ENCODE assay signal across 8 cellular contexts in genomic region chr15:80060490-80061006, GRCh38. TPM values are rescaled to one million over a fixed set of nuclear protein-coding genes. Genes with fewer than 3 reads are reported as not detected.
A peak's percentile ranks its signal among the peaks of the same experiment; 100 is the strongest.
DNase-seq lines count a peak whose midpoint lies in the region; ATAC-seq, FAIRE-seq and TF ChIP-seq lines count a peak whose summit lies in the region.
"Not testable (repeated sequence)": the region's sequence is repeated elsewhere in the genome, so short reads cannot be mapped to it uniquely, and the experiment has no call there.

No MANE protein-coding gene starts in this region.

- peaks cover 43% of the 10 kb centered on the region for H3K4me1 Mint-ChIP-seq in activated T-helper 1 cell treated with anti-CD3 and anti-CD28 coated beads, Interleukin-12 subunit alpha, Interleukin-12 subunit beta, Interleukin-2, Interleukin-4 antibody, amounts not matched to agents 30 ng/mL and 10 ng/mL and 1 ng/mL, durations not matched to agents 14 hours and 24 hours and 36 hours (ENCODE audit: low read depth)
- peaks cover 21 to 33% of the 10 kb centered on the region in 2 donors for H3K4me1 Mint-ChIP-seq in effector memory CD8-positive, alpha-beta T cell (ENCODE audit: low read depth in 2 of 2)

- H3K4me3 ChIP-seq in SJSA1 (peak overlapping the region; percentile 94), pancreas (peak overlapping the region; percentile 79 to 92 (median 80)), thoracic aorta (peak overlapping the region; percentile 92)

- H3K4me3 Mint-ChIP-seq in activated T-helper 1 cell treated with anti-CD3 and anti-CD28 coated beads, Interleukin-12 subunit alpha, Interleukin-12 subunit beta, Interleukin-2, Interleukin-4 antibody, amounts not matched to agents 30 ng/mL and 10 ng/mL and 1 ng/mL, durations not matched to agents 14 hours and 24 hours and 36 hours: peak overlapping the region; percentile 91
- H3K4me3 Mint-ChIP-seq in effector memory CD8-positive, alpha-beta T cell: peak overlapping the region; percentile 85 to 91

- peaks cover 17% of the 10 kb centered on the region for H3K4me1 ChIP-seq in SJSA1 (replicated peaks)
- peaks cover 6 to 15% (median 11%) of the 10 kb centered on the region in 3 donors for H3K4me1 ChIP-seq in pancreas
- H3K4me1 ChIP-seq in thoracic aorta (ENCODE audit: control insufficient read depth in 1 of 2, low read depth in 2 of 2): peaks cover 4 to 24% of the 10 kb centered on the region in 2 donors

- in situ Hi-C loops in KBM-7 (cut with MboI; ENCODE audit: low pct_unique_long_range_greater_than_20kb, low sequenced_read_pairs): not testable (repeated sequence)

- peak; percentile 13 for FAIRE-seq in islet of Langerhans (lab: Jason Lieb, UNC)
- FAIRE-seq in pancreas (lab: Jason Lieb, UNC): not testable (repeated sequence)

- not testable (repeated sequence) for H3K9me3 Mint-ChIP-seq in activated T-helper 1 cell treated with anti-CD3 and anti-CD28 coated beads, Interleukin-12 subunit alpha, Interleukin-12 subunit beta, Interleukin-2, Interleukin-4 antibody, amounts not matched to agents 30 ng/mL and 10 ng/mL and 1 ng/mL, durations not matched to agents 14 hours and 24 hours and 36 hours; effector memory CD8-positive, alpha-beta T cell

- DNase-seq in DMS53 (lab: John Stamatoyannopoulos, UW) (peak; percentile 55), KBM-7 (peak; percentile 76), pancreas (peak in 4 of 6 donors; percentile 19 to 40 (median 34)), thoracic aorta (ENCODE audit: low spot score) (peak; percentile 12)
- not testable (repeated sequence) for DNase-seq in SJSA1 (ENCODE audit: low read depth in 1 of 2, low spot score in 2 of 2)
- peak; percentile 8 for DNase-seq in activated T-helper 1 cell treated with anti-CD3 and anti-CD28 coated beads, Interleukin-12 subunit alpha, Interleukin-12 subunit beta, Interleukin-2, Interleukin-4 antibody, amounts not matched to agents 30 ng/mL and 10 ng/mL and 1 ng/mL, durations not matched to agents 14 hours and 24 hours and 36 hours (ENCODE audit: low spot score)
- DNase-seq in effector memory CD8-positive, alpha-beta T cell: peak in 1 of 3 experiments; percentile 9

- not testable (repeated sequence) for H3K9me3 ChIP-seq in SJSA1 (replicated peaks); pancreas; thoracic aorta

- H3K36me3 ChIP-seq in SJSA1, pancreas, thoracic aorta: not testable (repeated sequence)

- intact Hi-C loops in activated T-helper 1 cell treated with anti-CD3 and anti-CD28 coated beads, Interleukin-12 subunit alpha, Interleukin-12 subunit beta, Interleukin-2, Interleukin-4 antibody, amounts not matched to agents 30 ng/mL and 10 ng/mL and 1 ng/mL, durations not matched to agents 14 hours and 24 hours and 36 hours (cut with micrococcal nuclease): loop anchor here (1.0 to 5.0 kb wide), 3 partner anchors 48 to 164 kb away; partner anchors contain the start of gene MTHFS
- intact Hi-C loops in pancreas (cut with DNase I): loop anchor here in 1 of 3 donors (10.0 kb wide), 1 partner anchor 94 kb away; the partner anchor contains the start of gene FAH

- not testable (repeated sequence) for ATAC-seq in effector memory CD8-positive, alpha-beta T cell (replicated peaks); thoracic aorta (ENCODE audit: insufficient number of reproducible peaks, low FRiP score, low read depth)
- peak in 1 of 4 donors; percentile 18 for ATAC-seq in pancreas

- H3K27me3 Mint-ChIP-seq in activated T-helper 1 cell treated with anti-CD3 and anti-CD28 coated beads, Interleukin-12 subunit alpha, Interleukin-12 subunit beta, Interleukin-2, Interleukin-4 antibody, amounts not matched to agents 30 ng/mL and 10 ng/mL and 1 ng/mL, durations not matched to agents 14 hours and 24 hours and 36 hours (ENCODE audit: insufficient read depth); effector memory CD8-positive, alpha-beta T cell: not testable (repeated sequence)

- H3K27ac ChIP-seq in SJSA1 (peak overlapping the region; percentile 84), pancreas (peak overlapping the region; percentile 86 to 98 (median 94)), thoracic aorta (peak overlapping the region in 1 of 2 donors; percentile 81)

- H3K27ac Mint-ChIP-seq in activated T-helper 1 cell treated with anti-CD3 and anti-CD28 coated beads, Interleukin-12 subunit alpha, Interleukin-12 subunit beta, Interleukin-2, Interleukin-4 antibody, amounts not matched to agents 30 ng/mL and 10 ng/mL and 1 ng/mL, durations not matched to agents 14 hours and 24 hours and 36 hours: peak overlapping the region; percentile 87
- H3K27ac Mint-ChIP-seq in effector memory CD8-positive, alpha-beta T cell: peak overlapping the region; percentile 89 to 93

- not testable (repeated sequence) for TF ChIP-seq CTCF in pancreas (IDR thresholded peaks at IDR 0.05); thoracic aorta (IDR thresholded peaks at IDR 0.05)

- not testable (repeated sequence) for H3K36me3 Mint-ChIP-seq in activated T-helper 1 cell treated with anti-CD3 and anti-CD28 coated beads, Interleukin-12 subunit alpha, Interleukin-12 subunit beta, Interleukin-2, Interleukin-4 antibody, amounts not matched to agents 30 ng/mL and 10 ng/mL and 1 ng/mL, durations not matched to agents 14 hours and 24 hours and 36 hours (ENCODE audit: low read depth)
- peaks cover 21% of the 10 kb centered on the region for H3K36me3 Mint-ChIP-seq in effector memory CD8-positive, alpha-beta T cell (ENCODE audit: insufficient read depth)

- 3 to 4% methylated on average over 26 of the region's 26 CpGs for WGBS in pancreas, 2 donors

- not testable (repeated sequence) for H3K27me3 ChIP-seq in SJSA1 (replicated peaks); pancreas; thoracic aorta (replicated peaks; ENCODE audit: insufficient read depth)

RNA-seq across cellular contexts. Expression of gene ZFAND6, which starts 1.1 kb away (rescaled TPM):
- 124 and 181 TPM in 2 replicates for total RNA-seq in SJSA1 (2014; rRNA removed; shearing (Covaris generic))
- 43.3 and 50.3 TPM in 2 replicates for total RNA-seq in activated T-helper 1 cell treated with anti-CD3 and anti-CD28 coated beads, Interleukin-12 subunit alpha, Interleukin-12 subunit beta, Interleukin-2, Interleukin-4 antibody, amounts not matched to agents 30 ng/mL and 10 ng/mL and 1 ng/mL, durations not matched to agents 14 hours and 24 hours and 36 hours
- total RNA-seq in pancreas: 10 to 100 TPM; 16.9 to 33.1 (median 18.8) TPM
- polyA plus RNA-seq in pancreas: 10 to 100 TPM; 18.3 to 41.5 TPM
- 10 to 100 TPM; 43.5 to 80.0 TPM for total RNA-seq in thoracic aorta
